1 cellular context compared by ENCODE assay signal in genomic region chr7:97971990-97972943, GRCh38.
A peak's percentile ranks its signal among the peaks of the same experiment; 100 is the strongest.
TF ChIP-seq lines count a peak whose summit lies in the region.

No MANE protein-coding gene starts in this region.

TF ChIP-seq in GM12878, 131 proteins besides CTCF, POLR2A, EP300 and RAD21 (continued from another document and continues in another):
- TF ChIP-seq ZNF687 (IDR thresholded peaks at IDR 0.05) (peak; percentile 84), LARP7 (IDR thresholded peaks at IDR 0.05) (0 out of 2 replicates have a peak, but pooled peaks have one; percentile 23), HCFC1 (IDR thresholded peaks at IDR 0.05; ENCODE audit: low read length) (peak; percentile 58; the same call in 1 of the 2 replicates), IRF3 (IDR thresholded peaks at IDR 0.05) (no peak), TCF12 (IDR thresholded peaks at IDR 0.05; ENCODE audit: low read depth, low read length) (peak; percentile 69; the same call in 1 of the 2 replicates), SMAD1 (IDR thresholded peaks at IDR 0.05; ENCODE audit: low read depth, partially characterized antibody) (peak; percentile 63), CBX5 (IDR thresholded peaks at IDR 0.05; ENCODE audit: low read depth) (peak; percentile 67), POLR2AphosphoS5 (IDR thresholded peaks at IDR 0.05; ENCODE audit: low read length) (peak; percentile 86), NBN (IDR thresholded peaks at IDR 0.05) (peak; percentile 68), RELB (IDR thresholded peaks at IDR 0.05; ENCODE audit: low read depth) (0 out of 2 replicates have a peak, but pooled peaks have one; percentile 43), SMC3 (IDR thresholded peaks at IDR 0.05; ENCODE audit: borderline replicate concordance, low read length) (no peak), BHLHE40 (IDR thresholded peaks at IDR 0.05; ENCODE audit: borderline replicate concordance in 1 of 2, low read depth in 2 of 2, low read length in 1 of 2) (peak in 1 of 2 experiments; percentile 64; a peak in 2 of 4 replicates), MYB (IDR thresholded peaks at IDR 0.05; ENCODE audit: borderline replicate concordance, low read depth, low read length) (no peak), ATF7 (IDR thresholded peaks at IDR 0.05; ENCODE audit: low read depth) (0 out of 2 replicates have a peak, but pooled peaks have one; percentile 17), SMARCA5 (IDR thresholded peaks at IDR 0.05) (peak; percentile 14; the same call in 1 of the 2 replicates), FOXK2 (IDR thresholded peaks at IDR 0.05) (peak; percentile 64; the same call in 1 of the 2 replicates), HDAC2 (IDR thresholded peaks at IDR 0.05) (no peak), PAX8 (IDR thresholded peaks at IDR 0.05) (no peak), MLLT1 (IDR thresholded peaks at IDR 0.05) (peak; percentile 78; the same call in 1 of the 2 replicates), RB1 (IDR thresholded peaks at IDR 0.05; ENCODE audit: borderline replicate concordance) (no peak), NR2C1 (IDR thresholded peaks at IDR 0.05) (peak; percentile 97), SIN3A (IDR thresholded peaks at IDR 0.05; ENCODE audit: low read depth, low read length) (peak; percentile 37; the same call in 1 of the 2 replicates), SPI1 (IDR thresholded peaks at IDR 0.05; ENCODE audit: borderline replicate concordance, insufficient read depth, low read depth, low read length) (peak; percentile 59), ASH2L (IDR thresholded peaks at IDR 0.05; ENCODE audit: borderline replicate concordance, low read depth) (0 out of 2 replicates have a peak, but pooled peaks have one; percentile 62), MAX (IDR thresholded peaks at IDR 0.05; ENCODE audit: low read depth, low read length) (peak; percentile 7; the same call in 1 of the 2 replicates), RUNX3 (IDR thresholded peaks at IDR 0.05; ENCODE audit: low read length) (peak; percentile 54), CEBPB (IDR thresholded peaks at IDR 0.05; ENCODE audit: borderline replicate concordance in 1 of 2, low read depth in 2 of 2, low read length in 2 of 2) (no peak), SIX5 (IDR thresholded peaks at IDR 0.05; ENCODE audit: low read depth, low read length, severe bottlenecking) (peak; percentile 42), TCF3 (IDR thresholded peaks at IDR 0.05; ENCODE audit: borderline replicate concordance, insufficient read depth, low read depth, low read length) (peak; percentile 71), SMAD5 (IDR thresholded peaks at IDR 0.05; ENCODE audit: low read depth) (peak; percentile 63; the same call in 1 of the 2 replicates), CHD4 (IDR thresholded peaks at IDR 0.05) (no peak), ELK1 (IDR thresholded peaks at IDR 0.05; ENCODE audit: low read depth, low read length) (peak; percentile 71; the same call in 1 of the 2 replicates), HDGF (IDR thresholded peaks at IDR 0.05) (0 out of 2 replicates have a peak, but pooled peaks have one; percentile 27), NR2F1 (conservative IDR thresholded peaks at IDR 0.05) (peak; percentile 18; the same call in 1 of the 2 replicates), ETV6 (conservative IDR thresholded peaks at IDR 0.05 in 1 of 2, IDR thresholded peaks at IDR 0.05 in 1 of 2; ENCODE audit: borderline replicate concordance in 1 of 2, low read depth in 1 of 2) (peak in 1 of 2 experiments; percentile 96; a peak in 2 of 4 replicates), ZNF207 (IDR thresholded peaks at IDR 0.05; ENCODE audit: borderline replicate concordance) (peak; percentile 45; the same call in 1 of the 2 replicates), KLF5 (IDR thresholded peaks at IDR 0.05; ENCODE audit: partially characterized antibody) (peak; percentile 67), E2F8 (IDR thresholded peaks at IDR 0.05; ENCODE audit: low read depth, partially characterized antibody) (peak; percentile 85), EGR1 (IDR thresholded peaks at IDR 0.05; ENCODE audit: borderline replicate concordance in 1 of 2, low read depth in 2 of 2, low read length in 2 of 2) (peak; percentile 23 to 47), NFXL1 (IDR thresholded peaks at IDR 0.05; ENCODE audit: borderline replicate concordance) (no peak), RELA (IDR thresholded peaks at IDR 0.05; ENCODE audit: borderline replicate concordance, partially characterized antibody) (no peak), JUNB (IDR thresholded peaks at IDR 0.05) (no peak), MTA2 (IDR thresholded peaks at IDR 0.05; ENCODE audit: low read depth) (peak; percentile 83), NR2C2 (IDR thresholded peaks at IDR 0.05; ENCODE audit: borderline replicate concordance, control insufficient read depth, insufficient read length, low read depth) (peak; percentile 57), SUZ12 (IDR thresholded peaks at IDR 0.05; ENCODE audit: unreplicated experiment) (no peak), PML (IDR thresholded peaks at IDR 0.05; ENCODE audit: low read length) (peak; percentile 91), RCOR1 (conservative IDR thresholded peaks at IDR 0.05; ENCODE audit: low read depth, low read length) (no peak), ZBTB40 (IDR thresholded peaks at IDR 0.05; ENCODE audit: borderline replicate concordance) (peak; percentile 95), MYC (IDR thresholded peaks at IDR 0.05; ENCODE audit: insufficient read depth, insufficient read length, insufficient replicate concordance, low read length, severe bottlenecking) (peak; percentile 35), DPF2 (IDR thresholded peaks at IDR 0.05) (peak; percentile 45), ZNF622 (IDR thresholded peaks at IDR 0.05) (no peak), CHD1 (IDR thresholded peaks at IDR 0.05; ENCODE audit: low read depth, low read length) (no peak), ZBED1 (IDR thresholded peaks at IDR 0.05; ENCODE audit: borderline replicate concordance) (no peak)
